ENCODE assay signal across 14 cellular contexts in the genomic region with DNA sequence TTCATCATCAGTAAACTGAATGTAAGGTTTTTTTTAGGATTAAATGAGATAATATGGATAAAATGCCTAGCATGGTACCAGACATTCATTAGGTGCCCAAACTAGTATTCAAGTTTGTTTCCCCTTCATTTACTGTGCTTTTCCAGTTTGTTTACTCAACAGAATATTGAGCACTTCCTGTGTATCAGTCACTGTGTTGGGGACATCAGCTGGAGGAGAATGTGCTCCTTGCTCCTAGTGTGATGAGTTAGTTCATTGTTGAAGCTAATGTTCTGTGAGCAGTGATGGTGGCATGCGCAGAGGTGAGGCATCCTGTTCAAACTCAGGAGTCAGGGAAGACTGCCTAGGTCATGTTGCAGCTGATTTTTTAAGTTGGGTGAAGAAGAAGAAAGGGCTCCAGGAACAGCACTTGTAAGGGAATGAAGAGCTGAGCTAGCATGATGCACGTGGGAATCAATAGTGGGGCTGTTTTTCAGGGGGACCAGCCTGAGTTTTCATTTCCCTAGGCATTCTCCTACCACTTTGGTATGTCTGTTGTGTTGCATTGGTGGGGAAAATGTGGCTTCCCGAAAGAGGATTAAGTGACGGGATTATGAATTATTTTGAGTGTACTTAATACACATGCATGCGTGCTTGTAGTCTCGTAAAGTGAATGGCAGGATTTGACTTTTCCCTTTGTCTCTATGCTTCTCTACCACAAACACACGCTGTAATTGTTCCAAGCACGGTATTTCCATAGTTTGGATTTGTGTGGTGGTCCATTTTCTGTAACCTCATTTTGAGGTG. TPM values are rescaled to one million over a fixed set of nuclear protein-coding genes. Genes with fewer than 3 reads are reported as not detected.
DNase-seq lines count a peak whose midpoint lies in the region; ATAC-seq, FAIRE-seq and TF ChIP-seq lines count a peak whose summit lies in the region.
"Had no signal": no experiment of that assay in that cellular context is flagged by ENCODE, and none has a peak within 500 bp of the region (broad histone marks: within the 10 kb centered on the region; RNA-seq: fewer than 3 reads in every experiment).

No MANE protein-coding gene starts in this region.

- H3K27me3 Mint-ChIP-seq in natural killer cell (ENCODE audit: low read depth in 2 of 2): no peaks in the 10 kb centered on the region
- H3K27me3 Mint-ChIP-seq: activated naive CD8-positive, alpha-beta T cell; CD4-positive, CD25-positive, alpha-beta regulatory T cell had no signal

- peak overlapping the region; percentile 20 to 63 for H3K27ac Mint-ChIP-seq in natural killer cell
- H3K27ac Mint-ChIP-seq: activated naive CD8-positive, alpha-beta T cell had no signal

- H3K9me3 Mint-ChIP-seq in natural killer cell: no peaks in the 10 kb centered on the region

- TSS peak; percentile 35 for BruUV-seq in mammary epithelial cell (replicated peaks; lab: Mats Ljungman, UMichigan)

- 100% methylated on average over 8 of the region's 8 CpGs for WGBS in mammary epithelial cell (ENCODE audit: low coverage, missing lambda C conversion rate)

- DNase-seq in HL-60 (ENCODE audit: low read depth in 1 of 2, low spot score in 1 of 2) (no peak), mammary epithelial cell (no peak), natural killer cell (no peak), COLO668 (lab: John Stamatoyannopoulos, UW; ENCODE audit: unreplicated experiment) (no peak), GM19240 (ENCODE audit: insufficient read length, low spot score) (no peak), urothelium cell line (ENCODE audit: low spot score) (no peak)
- DNase-seq: colonic mucosa; stimulated activated naive CD4-positive, alpha-beta T cell treated with Interleukin-2 at 50 U/mL for 16 hours; T-helper 9 cell had no signal

- H3K27me3 ChIP-seq in BLaER1 treated with 17β-estradiol and CSF1 and Interleukin-3, amounts not matched to agents 10 nM and 100 nM: no peaks in the 10 kb centered on the region
- H3K27me3 ChIP-seq in HL-60 (ENCODE audit: insufficient read depth, poor library complexity, severe bottlenecking): no peaks in the 10 kb centered on the region
- H3K27me3 ChIP-seq in mammary epithelial cell (ENCODE audit: insufficient read depth, low read length): no peaks in the 10 kb centered on the region
- H3K27me3 ChIP-seq: colonic mucosa had no signal

- no peaks in the 10 kb centered on the region for H3K9me3 ChIP-seq in BLaER1 treated with 17β-estradiol and CSF1 and Interleukin-3, amounts not matched to agents 10 nM and 100 nM (replicated peaks in 1 of 11)
- H3K9me3 ChIP-seq in mammary epithelial cell (replicated peaks; ENCODE audit: insufficient read depth, low read length): no peaks in the 10 kb centered on the region
- H3K9me3 ChIP-seq: colonic mucosa had no signal

- in situ Hi-C loops in mammary epithelial cell (cut with MboI; ENCODE audit: low sequenced_read_pairs in 2 of 2): no loop called here

- H3K36me3 Mint-ChIP-seq in natural killer cell: no peaks in the 10 kb centered on the region

- no peak for ATAC-seq in natural killer cell
- no peak for ATAC-seq in HG03039 (IDR thresholded peaks at IDR 0.05; ENCODE audit: unreplicated experiment)

- H3K36me3 ChIP-seq in BLaER1 treated with 17β-estradiol and CSF1 and Interleukin-3, amounts not matched to agents 10 nM and 100 nM: peaks cover 25 to 78% (median 53%) of the 10 kb centered on the region in 11 experiments
- peaks cover 8% of the 10 kb centered on the region for H3K36me3 ChIP-seq in mammary epithelial cell (ENCODE audit: insufficient read depth, low read length)
- H3K36me3 ChIP-seq: colonic mucosa had no signal

- H3K4me1 ChIP-seq in BLaER1 treated with 17β-estradiol and CSF1 and Interleukin-3, amounts not matched to agents 10 nM and 100 nM: peaks cover 0 to 87% (median 51%) of the 10 kb centered on the region in 10 experiments; a peak in 17 of 20 replicates
- H3K4me1 ChIP-seq in mammary epithelial cell (ENCODE audit: insufficient read depth, low read length): peaks cover 52% of the 10 kb centered on the region

- TF ChIP-seq CTCF in HL-60 (IDR thresholded peaks at IDR 0.05; ENCODE audit: insufficient read depth, low read length) (no peak), mammary epithelial cell (conservative IDR thresholded peaks at IDR 0.05 in 1 of 2, IDR thresholded peaks at IDR 0.05 in 1 of 2; ENCODE audit: extremely low read depth in 1 of 2, insufficient read depth in 1 of 2, low read depth in 1 of 2, low read length in 2 of 2) (no peak), natural killer cell (IDR thresholded peaks at IDR 0.05) (no peak)

- peak overlapping the region in 1 of 10 experiments; percentile 10; a peak in 1 of 20 replicates for H3K4me3 ChIP-seq in BLaER1 treated with 17β-estradiol and CSF1 and Interleukin-3, amounts not matched to agents 10 nM and 100 nM
- H3K4me3 ChIP-seq in HL-60 (replicated peaks; ENCODE audit: insufficient read depth, low read length): no peak overlapping the region
- no peak overlapping the region for H3K4me3 ChIP-seq in mammary epithelial cell (replicated peaks in 1 of 3; ENCODE audit: insufficient read depth in 1 of 3, low read depth in 2 of 3, low read length in 3 of 3)
- H3K4me3 ChIP-seq: colonic mucosa had no signal

- peaks cover 16 to 17% of the 10 kb centered on the region in 2 donors for H3K4me1 Mint-ChIP-seq in natural killer cell

- peaks cover 0 to 72% (median 0%) of the 10 kb centered on the region in 11 experiments; a peak in 7 of 22 replicates for H4K20me1 ChIP-seq in BLaER1 treated with 17β-estradiol and CSF1 and Interleukin-3, amounts not matched to agents 10 nM and 100 nM
- no peaks in the 10 kb centered on the region for H4K20me1 ChIP-seq in mammary epithelial cell (ENCODE audit: insufficient read depth, low read length)

- H3K79me2 ChIP-seq in mammary epithelial cell (ENCODE audit: insufficient read depth, low read length): peaks cover 83% of the 10 kb centered on the region

- H2AFZ ChIP-seq in mammary epithelial cell (ENCODE audit: low read depth, low read length): no peak overlapping the region

- H3K27ac ChIP-seq in BLaER1 treated with 17β-estradiol and CSF1 and Interleukin-3, amounts not matched to agents 10 nM and 100 nM: peak overlapping the region in 10 of 11 experiments; percentile 68 to 93 (median 81); a peak in 21 of 22 replicates
- H3K27ac ChIP-seq in HL-60 (replicated peaks): peak overlapping the region; percentile 75
- peak overlapping the region; percentile 86 for H3K27ac ChIP-seq in mammary epithelial cell (ENCODE audit: insufficient read depth, low read depth, low read length)

- H3K9ac ChIP-seq in BLaER1 treated with 17β-estradiol and CSF1 and Interleukin-3, amounts not matched to agents 10 nM and 100 nM: peak overlapping the region in 8 of 11 experiments; percentile 6 to 72 (median 56); a peak in 15 of 22 replicates
- peak overlapping the region; percentile 19 for H3K9ac ChIP-seq in mammary epithelial cell (ENCODE audit: insufficient read depth, low read length)

- H3K4me3 Mint-ChIP-seq in natural killer cell: no peak overlapping the region
- H3K4me3 Mint-ChIP-seq: activated naive CD8-positive, alpha-beta T cell; CD4-positive, CD25-positive, alpha-beta regulatory T cell had no signal

- H3K4me2 ChIP-seq in BLaER1 treated with 17β-estradiol and CSF1 and Interleukin-3, amounts not matched to agents 10 nM and 100 nM: peak overlapping the region in 10 of 11 experiments; percentile 1 to 86 (median 68); a peak in 17 of 22 replicates
- peak overlapping the region; percentile 13 for H3K4me2 ChIP-seq in mammary epithelial cell (ENCODE audit: insufficient read depth, low read depth, low read length)

- CTCF ChIA-PET in mammary epithelial cell (lab: Charles Lee; ENCODE audit: low non-redundant PET): no interaction called here

- no peak for FAIRE-seq in urothelium cell line (lab: Jason Lieb, UNC)

- dilution Hi-C loops in mammary epithelial cell (cut with HindIII; ENCODE audit: low sequenced_read_pairs): no loop called here

- intact Hi-C loops in mammary epithelial cell (cut with micrococcal nuclease): no loop called here
- intact Hi-C loops in natural killer cell (cut with micrococcal nuclease): no loop called here

RNA-seq across cellular contexts. Expression of gene TTLL4, which starts 23.7 kb away (rescaled TPM):
- total RNA-seq in mammary epithelial cell (10 to 100 TPM; 31.3 to 47.3 TPM), natural killer cell (10 to 100 TPM; 20.2 to 25.5 (median 22.8) TPM)
- 34.2 TPM for polyA plus RNA-seq in mammary epithelial cell
- polyA minus RNA-seq in mammary epithelial cell: 96.9 TPM

RNA-seq across cellular contexts. Expression of gene CYP27A1, which starts 47.6 kb away (rescaled TPM):
- total RNA-seq in mammary epithelial cell: 10 to 100 TPM in 1 of 2 donors, under 1 TPM in 1; 0.16 to 14.5 TPM
- polyA plus RNA-seq in mammary epithelial cell: 0.40 TPM
- polyA minus RNA-seq in mammary epithelial cell: not detected
- 1 to 10 TPM in 1 of 3 donors, under 1 TPM in 1, not detected in 1; 0.61 to 1.6 TPM for total RNA-seq in natural killer cell
- total RNA-seq: CD4-positive, CD25-positive, alpha-beta regulatory T cell; NCI-H460 had no signal
